In the genomic region with DNA sequence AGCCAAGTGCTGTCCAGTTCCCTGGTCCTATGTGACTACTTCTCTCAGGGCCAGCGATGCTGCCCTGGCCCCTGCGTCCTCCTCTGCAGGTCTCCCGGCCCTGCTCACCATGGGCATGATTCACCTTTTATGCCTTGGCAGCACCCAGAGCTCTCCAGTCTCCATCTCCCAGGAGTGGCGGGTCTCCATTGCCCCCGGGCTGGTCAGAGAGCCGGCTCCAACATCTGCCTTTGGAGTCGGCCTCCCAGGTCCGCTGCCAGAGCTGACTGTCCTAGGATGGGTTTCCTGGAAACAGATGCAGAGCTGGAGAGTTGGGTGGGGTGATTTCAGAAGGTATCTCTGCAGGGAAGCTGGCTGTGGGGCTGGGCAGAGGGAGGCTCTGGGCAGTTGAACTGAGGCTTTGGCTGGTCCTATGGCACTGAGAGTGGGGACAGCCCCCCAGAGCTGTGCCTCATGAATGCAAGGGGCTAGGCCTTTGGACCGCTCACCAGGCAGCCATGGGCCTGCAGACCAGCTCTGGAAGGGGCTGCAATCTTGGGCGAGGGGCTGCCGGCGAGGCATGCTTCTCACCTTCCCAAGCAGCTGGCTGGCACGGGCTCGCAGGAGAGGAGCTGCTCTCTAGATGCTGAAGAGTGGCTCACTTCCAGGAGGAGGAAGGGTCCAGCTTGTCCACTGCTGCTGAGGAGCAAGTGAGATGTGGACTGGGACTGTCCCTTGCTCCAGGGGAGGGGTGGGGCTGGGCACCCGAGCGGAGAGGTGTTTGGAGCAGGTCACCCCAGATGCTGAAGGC, we compare ENCODE assay signal across 14 cellular contexts. TPM values are rescaled to one million over a fixed set of nuclear protein-coding genes. Genes with fewer than 3 reads are reported as not detected.
A peak's percentile ranks its signal among the peaks of the same experiment; 100 is the strongest.
DNase-seq lines count a peak whose midpoint lies in the region; ATAC-seq and TF ChIP-seq lines count a peak whose summit lies in the region.
"Had no signal": no experiment of that assay in that cellular context is flagged by ENCODE, and none has a peak within 500 bp of the region (broad histone marks: within the 10 kb centered on the region; RNA-seq: fewer than 3 reads in every experiment).

No MANE protein-coding gene starts in this region.

- TF ChIP-seq POLR2A in uterus (IDR thresholded peaks at IDR 0.05): no peak

- ATAC-seq in Right ventricle myocardium inferior (peak; percentile 11), Right ventricle myocardium superior (ENCODE audit: poor library complexity) (no peak), HG03354 (IDR thresholded peaks at IDR 0.05; ENCODE audit: poor library complexity, severe bottlenecking, unreplicated experiment) (no peak)
- ATAC-seq: stimulated activated memory B cell treated with anti-CD40 and anti-IgM and Interleukin-4, amounts not matched to agents 10 μg/mL and 1 μg/mL and 100 μg/mL, for 72 hours; T-cell had no signal

- peak overlapping the region; percentile 76 to 79 for H3K27ac ChIP-seq in uterus

- peaks cover 24 to 31% of the 10 kb centered on the region in 2 donors for H3K4me1 ChIP-seq in uterus

- H3K9me3 ChIP-seq in uterus: no peaks in the 10 kb centered on the region

- no peak overlapping the region for H3K4me3 ChIP-seq in uterus

- intact Hi-C loops in Right ventricle myocardium inferior (cut with DNase I): loop anchor here (2.0 kb wide), 1 partner anchor 54 kb away; no protein-coding TSS in a partner anchor
- intact Hi-C loops in Right ventricle myocardium superior (cut with DNase I): no loop called here
- intact Hi-C loops in posterior vena cava (cut with DNase I): no loop called here
- intact Hi-C loops in uterus (cut with DNase I; ENCODE audit: low total_unique reads): no loop called here

- no peak for TF ChIP-seq CTCF in uterus (IDR thresholded peaks at IDR 0.05)

- DNase-seq in Right ventricle myocardium inferior (ENCODE audit: missing footprints) (peak; percentile 50), Right ventricle myocardium superior (no peak), islet precursor cell (peak; percentile 61), posterior vena cava (ENCODE audit: low spot score) (peak; percentile 79), uterus (peak in 1 of 2 donors; percentile 27), NCI-H2107 treated with DMSO at 0.1 percent for 48 hours (lab: John Stamatoyannopoulos, UW; ENCODE audit: unreplicated experiment) (no peak)
- DNase-seq in stimulated activated naive CD4-positive, alpha-beta T cell (lab: John Stamatoyannopoulos, UW): no peak
- DNase-seq: activated T-cell treated with anti-CD3 and anti-CD28 coated beads, Interleukin-2, amount 50 U/mL, for 1 hour; KBM-7; NCI-H1436; stimulated activated CD4-positive, alpha-beta T cell treated with anti-CD3 and anti-CD28 coated beads, Interleukin-4, amount 100 ng/mL, for 4 hours had no signal

- H3K27me3 ChIP-seq in uterus: no peaks in the 10 kb centered on the region

- H3K36me3 ChIP-seq in uterus: no peaks in the 10 kb centered on the region

RNA-seq across cellular contexts. Expression of a gene that starts 59.8 kb away (rescaled TPM):
- 34.9 TPM for total RNA-seq in Right ventricle myocardium inferior
- total RNA-seq in Right ventricle myocardium superior: 35.1 TPM
- total RNA-seq in posterior vena cava: 10 to 100 TPM; 16.9 to 22.4 TPM
- 100 to 1,000 TPM in 1 of 4 donors, 10 to 100 TPM in 3; 22.7 to 198 (median 37.4) TPM for total RNA-seq in uterus

Comparison
In these comparisons a context has a peak if more than half of its experiments do, and no peak if none do; other contexts are left out.
1. DNase-seq: peak in Right ventricle myocardium inferior (single experiment), islet precursor cell (single experiment) and posterior vena cava (single experiment); none in Right ventricle myocardium superior (single experiment), NCI-H2107 treated with DMSO at 0.1 percent for 48 hours (single experiment) and stimulated activated naive CD4-positive, alpha-beta T cell (0 of 6).